In genomic region chr12:122080149-122081107, GRCh38 we compare ENCODE assay signal across 8 cellular contexts.
DNase-seq lines count a peak whose midpoint lies in the region; TF ChIP-seq lines count a peak whose summit lies in the region.

No MANE protein-coding gene starts in this region.

- H3K4me1 Mint-ChIP-seq in activated T-cell treated with anti-CD3 and anti-CD28 coated beads, Interleukin-2, amount 50 U/mL, for 24 hours (ENCODE audit: low read depth): peaks cover 71% of the 10 kb centered on the region

- TF ChIP-seq CTCF in astrocyte of the cerebellum (IDR thresholded peaks at IDR 0.05; ENCODE audit: low read depth, low read length, missing control alignments): no peak
- no peak for TF ChIP-seq CTCF in retinal pigment epithelial cell (conservative IDR thresholded peaks at IDR 0.05; ENCODE audit: low read depth, low read length)

- H3K9me3 Mint-ChIP-seq in activated T-cell treated with anti-CD3 and anti-CD28 coated beads, Interleukin-2, amount 50 U/mL, for 24 hours: no peaks in the 10 kb centered on the region

- peak overlapping the region; percentile 91 for H3K27ac Mint-ChIP-seq in activated T-cell treated with anti-CD3 and anti-CD28 coated beads, Interleukin-2, amount 50 U/mL, for 24 hours

- in situ Hi-C loops in astrocyte of the cerebellum (cut with HindIII; ENCODE audit: low sequenced_read_pairs): no loop called here

- H3K36me3 Mint-ChIP-seq in activated T-cell treated with anti-CD3 and anti-CD28 coated beads, Interleukin-2, amount 50 U/mL, for 24 hours (ENCODE audit: low read depth): peaks cover 45% of the 10 kb centered on the region

- no peak for DNase-seq in activated T-cell treated with anti-CD3 and anti-CD28 coated beads, Interleukin-2, amount 50 U/mL, for 24 hours
- no peak for DNase-seq in activated T-cell treated with anti-CD3 and anti-CD28 coated beads, Interleukin-2, amount 50 U/mL, for 1 hour
- peak; percentile 51 for DNase-seq in NCI-H748 (lab: John Stamatoyannopoulos, UW; ENCODE audit: unreplicated experiment)
- no peak for DNase-seq in astrocyte of the cerebellum (ENCODE audit: low read depth)
- peak in 30 of 51 donors; percentile 11 to 74 (median 35) for DNase-seq in hypothalamus (lab: John Stamatoyannopoulos, UW)
- DNase-seq in retinal pigment epithelial cell (ENCODE audit: low read depth): peak; percentile 49
- DNase-seq in retina: no peak
- no peak for DNase-seq in stimulated activated CD8-positive, alpha-beta memory T cell treated with anti-CD3 and anti-CD28 coated beads, Interleukin-4, amount 100 ng/mL, for 48 hours

- no peaks in the 10 kb centered on the region for H3K27me3 Mint-ChIP-seq in activated T-cell treated with anti-CD3 and anti-CD28 coated beads, Interleukin-2, amount 50 U/mL, for 24 hours

- H3K4me3 ChIP-seq in astrocyte of the cerebellum (ENCODE audit: low read depth, low read length) (peak overlapping the region; percentile 75), retinal pigment epithelial cell (ENCODE audit: low read length) (peak overlapping the region; percentile 70)

- H3K4me3 Mint-ChIP-seq in activated T-cell treated with anti-CD3 and anti-CD28 coated beads, Interleukin-2, amount 50 U/mL, for 24 hours: peak overlapping the region; percentile 91

Comparison
In these comparisons a context has a peak if more than half of its experiments do, and no peak if none do; other contexts are left out.
1. DNase-seq: peak in NCI-H748 (single experiment), hypothalamus (30 of 51) and retinal pigment epithelial cell (single experiment); none in activated T-cell treated with anti-CD3 and anti-CD28 coated beads, Interleukin-2, amount 50 U/mL, for 24 hours (single experiment), activated T-cell treated with anti-CD3 and anti-CD28 coated beads, Interleukin-2, amount 50 U/mL, for 1 hour (single experiment), astrocyte of the cerebellum (single experiment), retina (single experiment) and stimulated activated CD8-positive, alpha-beta memory T cell treated with anti-CD3 and anti-CD28 coated beads, Interleukin-4, amount 100 ng/mL, for 48 hours (single experiment).